ENCODE assay signal across 20 cellular contexts in genomic region chr11:28144808-28145207, GRCh38. TPM values are rescaled to one million over a fixed set of nuclear protein-coding genes. Genes with fewer than 3 reads are reported as not detected.
A peak's percentile ranks its signal among the peaks of the same experiment; 100 is the strongest.
DNase-seq lines count a peak whose midpoint lies in the region; ATAC-seq and TF ChIP-seq lines count a peak whose summit lies in the region.
"Had no signal": no experiment of that assay in that cellular context is flagged by ENCODE, and none has a peak within 500 bp of the region (broad histone marks: within the 10 kb centered on the region; RNA-seq: fewer than 3 reads in every experiment).

No MANE protein-coding gene starts in this region.

- no TSS peak for BruUV-seq in PC-3 (replicated peaks; lab: Mats Ljungman, UMichigan)

- H3K9me2 ChIP-seq in PC-3 (replicated peaks; ENCODE audit: low read length), result no peaks in the 10 kb centered on the region

- CTCF ChIA-PET in PC-3 (lab: Charles Lee), result no interaction called here

- H3K27ac ChIP-seq in PC-3 (ENCODE audit: low read length), result no peak overlapping the region
- H3K27ac ChIP-seq: ascending aorta, dorsolateral prefrontal cortex, upper lobe of right lung had no signal

- POLR2A ChIA-PET in PC-3 (lab: Charles Lee; ENCODE audit: unreplicated experiment), result interaction anchor here (0.6 kb wide), 2 partner anchors 13 to 184 kb away, joined by 4 to 5 read pairs; no protein-coding TSS in a partner anchor

- no peak for TF ChIP-seq CTCF in PC-3 (conservative IDR thresholded peaks at IDR 0.05; ENCODE audit: low read depth, low read length)
- TF ChIP-seq CTCF in fibroblast of the aortic adventitia (IDR thresholded peaks at IDR 0.05; ENCODE audit: insufficient read depth, low read length), result no peak
- no peak for TF ChIP-seq CTCF in omental fat pad (IDR thresholded peaks at IDR 0.05)

- no peaks in the 10 kb centered on the region for H3K9me3 ChIP-seq in PC-3 (ENCODE audit: low read length)
- H3K9me3 ChIP-seq: ascending aorta, upper lobe of right lung had no signal

- H3K4me1 ChIP-seq in PC-3 (ENCODE audit: insufficient read depth, low read length), result peaks cover 22% of the 10 kb centered on the region
- H3K4me1 ChIP-seq: ascending aorta, upper lobe of right lung had no signal

- H3K27me3 ChIP-seq in PC-3 (ENCODE audit: low read length), result no peaks in the 10 kb centered on the region
- H3K27me3 ChIP-seq: ascending aorta, dorsolateral prefrontal cortex, upper lobe of right lung had no signal

- H3K36me3 ChIP-seq in PC-3 (ENCODE audit: low read depth, low read length), result no peaks in the 10 kb centered on the region
- H3K36me3 ChIP-seq: ascending aorta, upper lobe of right lung had no signal

- no peaks in the 10 kb centered on the region for H3K79me2 ChIP-seq in PC-3 (ENCODE audit: low read length)

- intact Hi-C loops in PC-3 (cut with micrococcal nuclease), result no loop called here

- H2AFZ ChIP-seq in PC-3 (ENCODE audit: low read length), result no peak overlapping the region

- DNase-seq in H4 (ENCODE audit: low spot score) (peak; percentile 13), PC-3 (peak; percentile 23), fibroblast of the aortic adventitia (ENCODE audit: low read depth) (peak; percentile 5), omental fat pad (ENCODE audit: low spot score) (no peak), SKM-1 treated with dmso at 0.1 percent for 144 hours (lab: John Stamatoyannopoulos, UW; ENCODE audit: unreplicated experiment) (no peak), T-helper 2 cell (no peak), cortex of kidney (lab: John Stamatoyannopoulos, UW) (no peak)
- no peak for DNase-seq in stimulated activated CD4-positive, alpha-beta T cell treated with anti-CD3 and anti-CD28 coated beads, Interleukin-2, amount 100 ng/mL, for 24 hours
- DNase-seq: activated CD8-positive, alpha-beta memory T cell treated with anti-CD3 and anti-CD28 coated beads for 24 hours; DMS79; dorsolateral prefrontal cortex; GOT3; mesendoderm; NCI-H1105; NCI-H2227 treated with DMSO at 0.1 percent for 48 hours; nucleus accumbens; stimulated activated naive CD4-positive, alpha-beta T cell treated with Interleukin-2 at 50 U/mL for 16 hours; upper lobe of right lung had no signal

- H3K4me3 ChIP-seq in PC-3 (ENCODE audit: low read length) (no peak overlapping the region), fibroblast of the aortic adventitia (ENCODE audit: low read depth, low read length) (no peak overlapping the region)
- H3K4me3 ChIP-seq: ascending aorta, dorsolateral prefrontal cortex, upper lobe of right lung had no signal

- no peaks in the 10 kb centered on the region for H3F3A ChIP-seq in PC-3 (ENCODE audit: low read length, unreplicated experiment)

- H4K20me1 ChIP-seq in PC-3 (ENCODE audit: low read length), result no peaks in the 10 kb centered on the region

- ATAC-seq in PC-3 (peak; percentile 16; the same call in 1 of the 2 replicates), omental fat pad (ENCODE audit: low FRiP score) (peak; percentile 37)
- ATAC-seq: HepG2, upper lobe of right lung had no signal

- no peak overlapping the region for H3K4me2 ChIP-seq in PC-3 (ENCODE audit: low read length)

- H3K9ac ChIP-seq in PC-3 (ENCODE audit: low read length), result no peak overlapping the region

RNA-seq across cellular contexts. Expression of gene METTL15, which starts 36.6 kb away (rescaled TPM):
- 14.8 and 19.1 TPM in 2 replicates for total RNA-seq in H4 (2014; rRNA removed; shearing (Covaris generic))
- total RNA-seq in PC-3 (2014; rRNA removed) (5.8 and 12.4 TPM in 2 replicates), fibroblast of the aortic adventitia (ENCODE audit: low replicate concordance) (6.0 and 24.6 TPM in 2 replicates), omental fat pad (10 to 100 TPM in 2 of 4 donors, 1 to 10 TPM in 2; 4.9 to 11.8 (median 9.4) TPM)

RNA-seq across cellular contexts. Expression of gene KIF18A, which starts 36.9 kb away (rescaled TPM):
- total RNA-seq in H4 (2014; rRNA removed; shearing (Covaris generic)), result 28.8 and 34.1 TPM in 2 replicates
- 11.6 and 15.3 TPM in 2 replicates for total RNA-seq in PC-3 (2014; rRNA removed)
- 0.82 and 18.2 TPM in 2 replicates for total RNA-seq in fibroblast of the aortic adventitia (ENCODE audit: low replicate concordance)
- 1 to 10 TPM in 3 of 4 donors, under 1 TPM in 1; 0.25 to 1.7 (median 1.2) TPM for total RNA-seq in omental fat pad
- total RNA-seq: ascending aorta had no signal

Comparison
In these comparisons a context has a peak if more than half of its experiments do, and no peak if none do; other contexts are left out.
1. DNase-seq: peak in H4 (single experiment), PC-3 (single experiment) and fibroblast of the aortic adventitia (single experiment); none in omental fat pad (single experiment), stimulated activated CD4-positive, alpha-beta T cell treated with anti-CD3 and anti-CD28 coated beads, Interleukin-2, amount 100 ng/mL, for 24 hours (0 of 2), SKM-1 treated with dmso at 0.1 percent for 144 hours (single experiment), T-helper 2 cell (0 of 5) and cortex of kidney (single experiment).